Comparison of ENCODE assay signal across 21 cellular contexts in the genomic region with DNA sequence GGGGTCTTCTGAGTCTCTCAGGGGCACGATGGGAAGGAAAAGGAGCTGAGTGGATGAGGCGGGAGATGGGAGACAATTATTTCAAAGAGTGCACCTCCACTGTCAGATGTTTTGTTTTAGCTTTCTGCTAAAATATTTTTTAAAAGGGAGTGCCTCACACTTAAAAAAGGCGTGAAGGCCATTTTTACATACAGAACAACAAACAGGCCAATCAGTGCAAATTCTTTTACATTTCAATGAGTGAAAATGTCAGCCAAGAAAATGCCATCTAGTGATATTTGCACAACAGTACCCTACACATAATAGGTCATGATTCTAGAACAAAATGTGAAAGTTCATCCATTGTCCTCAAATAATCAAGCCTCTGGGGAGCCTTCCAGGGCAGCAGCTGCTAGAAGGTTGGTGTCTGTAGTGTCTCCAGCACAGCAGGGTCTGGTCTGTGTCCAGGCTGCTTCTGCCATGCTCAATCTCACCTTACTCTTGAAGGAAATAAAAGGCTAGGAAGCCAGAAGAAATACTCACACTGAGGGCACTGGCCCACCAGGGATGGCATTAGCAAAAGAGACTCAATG. TPM values are rescaled to one million over a fixed set of nuclear protein-coding genes. Genes with fewer than 3 reads are reported as not detected.
A peak's percentile ranks its signal among the peaks of the same experiment; 100 is the strongest.
DNase-seq lines count a peak whose midpoint lies in the region; ATAC-seq and TF ChIP-seq lines count a peak whose summit lies in the region.
"Had no signal": no experiment of that assay in that cellular context is flagged by ENCODE, and none has a peak within 500 bp of the region (broad histone marks: within the 10 kb centered on the region; RNA-seq: fewer than 3 reads in every experiment).

No MANE protein-coding gene starts in this region.

- H3K9ac ChIP-seq in HUES64 (ENCODE audit: low read depth, low read length): no peak overlapping the region

- no peaks in the 10 kb centered on the region for H3K9me3 ChIP-seq in CD8-positive, alpha-beta T cell (ENCODE audit: low read length)
- H3K9me3 ChIP-seq in HUES64 (ENCODE audit: insufficient read depth, low read depth, low read length): no peaks in the 10 kb centered on the region
- H3K9me3 ChIP-seq: thoracic aorta had no signal

- WGBS in HUES64: 17% methylated on average over 3 of the region's 3 CpGs

- no peaks in the 10 kb centered on the region for H3K9me3 Mint-ChIP-seq in CD8-positive, alpha-beta T cell
- H3K9me3 Mint-ChIP-seq in activated T-cell treated with anti-CD3 and anti-CD28 coated beads, Interleukin-2, amount 50 U/mL, for 72 hours: peaks cover 0 to 3% of the 10 kb centered on the region in 2 donors
- peaks cover 4% of the 10 kb centered on the region for H3K9me3 Mint-ChIP-seq in mesothelial cell of epicardium
- H3K9me3 Mint-ChIP-seq: activated naive CD4-positive, alpha-beta T cell treated with anti-CD3 and anti-CD28 coated beads, Interleukin-2, amount 50 U/mL, for 24 hours had no signal

- H3K4me1 ChIP-seq in CD8-positive, alpha-beta T cell (ENCODE audit: insufficient read depth, low read length): no peaks in the 10 kb centered on the region
- peaks cover 35% of the 10 kb centered on the region for H3K4me1 ChIP-seq in HUES64 (ENCODE audit: insufficient read depth, low read length)

- H3K27me3 Mint-ChIP-seq in CD8-positive, alpha-beta T cell (ENCODE audit: low read depth): no peaks in the 10 kb centered on the region
- no peaks in the 10 kb centered on the region for H3K27me3 Mint-ChIP-seq in activated T-cell treated with anti-CD3 and anti-CD28 coated beads, Interleukin-2, amount 50 U/mL, for 72 hours (ENCODE audit: low read depth)
- no peaks in the 10 kb centered on the region for H3K27me3 Mint-ChIP-seq in mesothelial cell of epicardium (ENCODE audit: low read depth)
- H3K27me3 Mint-ChIP-seq: activated naive CD4-positive, alpha-beta T cell treated with anti-CD3 and anti-CD28 coated beads, Interleukin-2, amount 50 U/mL, for 24 hours had no signal

- POLR2A ChIA-PET in CD8-positive, alpha-beta T cell (lab: Charles Lee): no interaction called here

- intact Hi-C loops in CD8-positive, alpha-beta T cell (cut with DNase I, micrococcal nuclease): no loop called here

- H3K36me3 Mint-ChIP-seq in CD8-positive, alpha-beta T cell: no peaks in the 10 kb centered on the region
- no peaks in the 10 kb centered on the region for H3K36me3 Mint-ChIP-seq in activated T-cell treated with anti-CD3 and anti-CD28 coated beads, Interleukin-2, amount 50 U/mL, for 72 hours (ENCODE audit: insufficient read depth in 2 of 2)
- H3K36me3 Mint-ChIP-seq in mesothelial cell of epicardium: peaks cover 3% of the 10 kb centered on the region
- H3K36me3 Mint-ChIP-seq: activated naive CD4-positive, alpha-beta T cell treated with anti-CD3 and anti-CD28 coated beads, Interleukin-2, amount 50 U/mL, for 24 hours had no signal

- peak in 1 of 7 experiments; percentile 6 for DNase-seq in CD8-positive, alpha-beta T cell
- DNase-seq in hippocampal formation (lab: John Stamatoyannopoulos, UW): peak; percentile 15 to 71
- DNase-seq in midbrain (lab: John Stamatoyannopoulos, UW): peak; percentile 52
- no peak for DNase-seq in activated T-cell treated with anti-CD3 and anti-CD28 coated beads, Interleukin-2, amount 50 U/mL, for 72 hours
- DNase-seq in mesothelial cell of epicardium (ENCODE audit: low spot score in 2 of 2, unreplicated experiment in 2 of 2): no peak
- no peak for DNase-seq in stimulated activated naive CD8-positive, alpha-beta T cell treated with anti-CD3 and anti-CD28 coated beads, Interleukin-15, Interleukin-2, amounts not matched to agents 100 U/mL and 50 U/mL, for 24 hours
- DNase-seq in GOT3 (lab: John Stamatoyannopoulos, UW): no peak
- DNase-seq: activated CD8-positive, alpha-beta memory T cell treated with anti-CD3 and anti-CD28 coated beads for 24 hours; EL; NCI-H1092; NCI-H2029; NCI-H345; OCI-M1; T1000 had no signal

- no peak for TF ChIP-seq CTCF in CD8-positive, alpha-beta T cell (IDR thresholded peaks at IDR 0.05)
- no peak for TF ChIP-seq CTCF in mesothelial cell of epicardium (IDR thresholded peaks at IDR 0.05; ENCODE audit: unreplicated experiment)

- H3K4me1 Mint-ChIP-seq in CD8-positive, alpha-beta T cell (ENCODE audit: low read depth): peaks cover 15% of the 10 kb centered on the region
- peaks cover 26% of the 10 kb centered on the region for H3K4me1 Mint-ChIP-seq in activated T-cell treated with anti-CD3 and anti-CD28 coated beads, Interleukin-2, amount 50 U/mL, for 72 hours (ENCODE audit: low read depth)
- peaks cover 6% of the 10 kb centered on the region for H3K4me1 Mint-ChIP-seq in mesothelial cell of epicardium

- CTCF ChIA-PET in CD8-positive, alpha-beta T cell (lab: Charles Lee): interaction anchor here (5.8 kb wide), 1 partner anchor 70 kb away, joined by 80 read pairs; no protein-coding TSS in a partner anchor

- H3K4me3 ChIP-seq in CD8-positive, alpha-beta T cell (ENCODE audit: low read depth, low read length): no peak overlapping the region
- no peak overlapping the region for H3K4me3 ChIP-seq in HUES64 (ENCODE audit: low read length)
- H3K4me3 ChIP-seq: hepatocyte, thoracic aorta had no signal

- ATAC-seq in CD8-positive, alpha-beta T cell: no peak
- ATAC-seq in activated T-cell treated with anti-CD3 and anti-CD28 coated beads, Interleukin-2, amount 50 U/mL, for 72 hours (replicated peaks in 1 of 2): no peak
- no peak for ATAC-seq in stimulated activated naive CD8-positive, alpha-beta T cell treated with anti-CD3 and anti-CD28 coated beads, Interleukin-15, Interleukin-2, amounts not matched to agents 100 U/mL and 50 U/mL, for 24 hours

- H3K36me3 ChIP-seq in CD8-positive, alpha-beta T cell (ENCODE audit: insufficient read depth, low read length): no peaks in the 10 kb centered on the region
- no peaks in the 10 kb centered on the region for H3K36me3 ChIP-seq in HUES64 (ENCODE audit: insufficient read depth, low read length)
- H3K36me3 ChIP-seq: thoracic aorta had no signal

- peak overlapping the region; percentile 37 for H3K27ac Mint-ChIP-seq in CD8-positive, alpha-beta T cell
- no peak overlapping the region for H3K27ac Mint-ChIP-seq in activated T-cell treated with anti-CD3 and anti-CD28 coated beads, Interleukin-2, amount 50 U/mL, for 72 hours
- no peak overlapping the region for H3K27ac Mint-ChIP-seq in mesothelial cell of epicardium
- H3K27ac Mint-ChIP-seq: activated naive CD4-positive, alpha-beta T cell treated with anti-CD3 and anti-CD28 coated beads, Interleukin-2, amount 50 U/mL, for 24 hours; nephron had no signal

- no peak overlapping the region for H3K27ac ChIP-seq in CD8-positive, alpha-beta T cell (ENCODE audit: low read depth, low read length)
- peak overlapping the region; percentile 70; the same call in 1 of the 2 replicates for H3K27ac ChIP-seq in HUES64 (ENCODE audit: low read depth, low read length)
- H3K27ac ChIP-seq: C4-2B, epithelial cell of prostate, hepatocyte, thoracic aorta had no signal

- H3K27me3 ChIP-seq in CD8-positive, alpha-beta T cell (ENCODE audit: insufficient read depth, low read length): no peaks in the 10 kb centered on the region
- H3K27me3 ChIP-seq in HUES64 (ENCODE audit: insufficient read depth, low read length): no peaks in the 10 kb centered on the region
- H3K27me3 ChIP-seq: hepatocyte had no signal

- H3K4me3 Mint-ChIP-seq in CD8-positive, alpha-beta T cell: no peak overlapping the region
- no peak overlapping the region for H3K4me3 Mint-ChIP-seq in activated T-cell treated with anti-CD3 and anti-CD28 coated beads, Interleukin-2, amount 50 U/mL, for 72 hours
- H3K4me3 Mint-ChIP-seq in mesothelial cell of epicardium: no peak overlapping the region
- H3K4me3 Mint-ChIP-seq: activated naive CD4-positive, alpha-beta T cell treated with anti-CD3 and anti-CD28 coated beads, Interleukin-2, amount 50 U/mL, for 24 hours; nephron had no signal

RNA-seq across cellular contexts. Expression of gene SERPINB9, which starts 13.3 kb away (rescaled TPM):
- total RNA-seq in CD8-positive, alpha-beta T cell: 10 to 100 TPM; 36.0 to 39.1 TPM
- 39.0 TPM for polyA plus RNA-seq in HUES64 (2013, experiment 1 of 2)
- polyA plus RNA-seq in HUES64 (2013, experiment 2 of 2): 34.7 TPM
- total RNA-seq in activated T-cell treated with anti-CD3 and anti-CD28 coated beads, Interleukin-2, amount 50 U/mL, for 72 hours: 10 to 100 TPM; 70.7 to 96.1 TPM
- total RNA-seq in mesothelial cell of epicardium: 28.2 to 30.9 TPM (median 30.6 TPM) in 3 replicates

RNA-seq across cellular contexts. Expression of gene SERPINB6, which starts 54.9 kb away (rescaled TPM):
- 10 to 100 TPM; 41.7 to 45.6 TPM for total RNA-seq in CD8-positive, alpha-beta T cell
- 15.9 TPM for polyA plus RNA-seq in HUES64 (2013, experiment 1 of 2)
- polyA plus RNA-seq in HUES64 (2013, experiment 2 of 2): 21.7 TPM
- total RNA-seq in activated T-cell treated with anti-CD3 and anti-CD28 coated beads, Interleukin-2, amount 50 U/mL, for 72 hours: 100 to 1,000 TPM in 1 of 2 donors, 10 to 100 TPM in 1; 64.9 to 114 TPM
- 91.4 to 96.8 TPM (median 93.4 TPM) in 3 replicates for total RNA-seq in mesothelial cell of epicardium

Comparison
In these comparisons a context has a peak if more than half of its experiments do, and no peak if none do; other contexts are left out.
1. DNase-seq: peak in hippocampal formation (2 of 2) and midbrain (single experiment); none in activated T-cell treated with anti-CD3 and anti-CD28 coated beads, Interleukin-2, amount 50 U/mL, for 72 hours (0 of 2), mesothelial cell of epicardium (0 of 2), stimulated activated naive CD8-positive, alpha-beta T cell treated with anti-CD3 and anti-CD28 coated beads, Interleukin-15, Interleukin-2, amounts not matched to agents 100 U/mL and 50 U/mL, for 24 hours (single experiment) and GOT3 (single experiment).